Comparison of ENCODE assay signal across 2 cellular contexts in the genomic region with DNA sequence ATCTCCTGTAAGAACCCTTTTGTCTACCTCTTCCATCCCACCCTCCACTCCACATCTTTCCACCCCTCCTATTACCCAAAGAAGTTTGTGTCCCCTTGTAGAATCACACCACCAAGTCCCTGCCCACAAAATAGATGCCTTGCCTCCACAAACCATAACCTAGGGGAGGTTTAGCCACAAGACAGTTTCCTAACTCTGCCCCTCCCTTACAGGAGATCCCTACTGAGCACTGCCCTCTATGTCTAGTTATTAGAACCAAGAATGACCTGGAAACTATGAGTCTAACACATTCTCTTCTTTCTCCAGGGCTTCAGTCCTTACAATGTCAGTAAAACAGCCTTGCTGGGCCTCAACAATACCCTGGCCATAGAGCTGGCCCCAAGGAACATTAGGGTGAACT. TPM values are rescaled to one million over a fixed set of nuclear protein-coding genes. Genes with fewer than 3 reads are reported as not detected.
"Had no signal": no experiment of that assay in that cellular context is flagged by ENCODE, and none has a peak within 500 bp of the region (broad histone marks: within the 10 kb centered on the region; RNA-seq: fewer than 3 reads in every experiment).

No MANE protein-coding gene starts in this region.

RNA-seq across cellular contexts. Expression of a gene that starts 50.7 kb away (rescaled TPM):
- polyA plus RNA-seq: hepatocyte, smooth muscle cell had no signal
